ENCODE assay signal across 4 cellular contexts in the genomic region with DNA sequence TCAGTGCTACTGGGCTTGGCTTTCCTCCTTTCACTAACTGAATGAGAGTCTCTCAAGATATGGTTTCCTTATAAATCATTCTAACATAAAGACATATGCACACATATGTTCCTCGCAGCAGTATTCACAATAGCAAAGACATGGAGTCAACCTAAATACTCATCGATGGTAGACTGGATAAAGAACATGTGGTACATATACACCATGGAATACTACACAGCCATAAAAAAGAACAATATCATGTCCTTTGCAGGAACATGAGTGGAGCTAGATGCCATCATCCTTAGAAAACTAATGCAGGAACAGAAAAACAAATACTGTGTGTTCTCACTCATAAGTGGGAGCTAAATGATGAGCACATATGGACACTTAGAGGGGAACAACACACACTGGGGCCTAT.
TF ChIP-seq lines count a peak whose summit lies in the region.

No MANE protein-coding gene starts in this region.

TF ChIP-seq in SK-N-SH treated with all-trans-retinoic acid at 6 μM for 48 hours, 23 proteins besides CTCF, POLR2A, EP300 and RAD21:
- TF ChIP-seq, protein P1, sequence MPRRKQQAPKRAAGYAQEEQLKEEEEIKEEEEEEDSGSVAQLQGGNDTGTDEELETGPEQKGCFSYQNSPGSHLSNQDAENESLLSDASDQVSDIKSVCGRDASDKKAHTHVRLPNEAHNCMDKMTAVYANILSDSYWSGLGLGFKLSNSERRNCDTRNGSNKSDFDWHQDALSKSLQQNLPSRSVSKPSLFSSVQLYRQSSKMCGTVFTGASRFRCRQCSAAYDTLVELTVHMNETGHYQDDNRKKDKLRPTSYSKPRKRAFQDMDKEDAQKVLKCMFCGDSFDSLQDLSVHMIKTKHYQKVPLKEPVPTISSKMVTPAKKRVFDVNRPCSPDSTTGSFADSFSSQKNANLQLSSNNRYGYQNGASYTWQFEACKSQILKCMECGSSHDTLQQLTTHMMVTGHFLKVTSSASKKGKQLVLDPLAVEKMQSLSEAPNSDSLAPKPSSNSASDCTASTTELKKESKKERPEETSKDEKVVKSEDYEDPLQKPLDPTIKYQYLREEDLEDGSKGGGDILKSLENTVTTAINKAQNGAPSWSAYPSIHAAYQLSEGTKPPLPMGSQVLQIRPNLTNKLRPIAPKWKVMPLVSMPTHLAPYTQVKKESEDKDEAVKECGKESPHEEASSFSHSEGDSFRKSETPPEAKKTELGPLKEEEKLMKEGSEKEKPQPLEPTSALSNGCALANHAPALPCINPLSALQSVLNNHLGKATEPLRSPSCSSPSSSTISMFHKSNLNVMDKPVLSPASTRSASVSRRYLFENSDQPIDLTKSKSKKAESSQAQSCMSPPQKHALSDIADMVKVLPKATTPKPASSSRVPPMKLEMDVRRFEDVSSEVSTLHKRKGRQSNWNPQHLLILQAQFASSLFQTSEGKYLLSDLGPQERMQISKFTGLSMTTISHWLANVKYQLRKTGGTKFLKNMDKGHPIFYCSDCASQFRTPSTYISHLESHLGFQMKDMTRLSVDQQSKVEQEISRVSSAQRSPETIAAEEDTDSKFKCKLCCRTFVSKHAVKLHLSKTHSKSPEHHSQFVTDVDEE (CRISPR knock-in tag; IDR thresholded peaks at IDR 0.05): no peak
- peak; percentile 53; the same call in 1 of the 2 replicates for TF ChIP-seq ZNF8 (CRISPR knock-in tag; IDR thresholded peaks at IDR 0.05)

TF ChIP-seq in SK-N-SH, 30 proteins besides CTCF, POLR2A, EP300 and RAD21 (continued from another document):
- TF ChIP-seq, protein P2, sequence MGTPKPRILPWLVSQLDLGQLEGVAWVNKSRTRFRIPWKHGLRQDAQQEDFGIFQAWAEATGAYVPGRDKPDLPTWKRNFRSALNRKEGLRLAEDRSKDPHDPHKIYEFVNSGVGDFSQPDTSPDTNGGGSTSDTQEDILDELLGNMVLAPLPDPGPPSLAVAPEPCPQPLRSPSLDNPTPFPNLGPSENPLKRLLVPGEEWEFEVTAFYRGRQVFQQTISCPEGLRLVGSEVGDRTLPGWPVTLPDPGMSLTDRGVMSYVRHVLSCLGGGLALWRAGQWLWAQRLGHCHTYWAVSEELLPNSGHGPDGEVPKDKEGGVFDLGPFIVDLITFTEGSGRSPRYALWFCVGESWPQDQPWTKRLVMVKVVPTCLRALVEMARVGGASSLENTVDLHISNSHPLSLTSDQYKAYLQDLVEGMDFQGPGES (IDR thresholded peaks at IDR 0.05; ENCODE audit: low read depth, low read length): no peak
- TF ChIP-seq, protein P3, sequence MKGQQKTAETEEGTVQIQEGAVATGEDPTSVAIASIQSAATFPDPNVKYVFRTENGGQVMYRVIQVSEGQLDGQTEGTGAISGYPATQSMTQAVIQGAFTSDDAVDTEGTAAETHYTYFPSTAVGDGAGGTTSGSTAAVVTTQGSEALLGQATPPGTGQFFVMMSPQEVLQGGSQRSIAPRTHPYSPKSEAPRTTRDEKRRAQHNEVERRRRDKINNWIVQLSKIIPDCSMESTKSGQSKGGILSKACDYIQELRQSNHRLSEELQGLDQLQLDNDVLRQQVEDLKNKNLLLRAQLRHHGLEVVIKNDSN (IDR thresholded peaks at IDR 0.05; ENCODE audit: borderline replicate concordance, low read depth): no peak
- TF ChIP-seq CHD2 (IDR thresholded peaks at IDR 0.05; ENCODE audit: low read length, partially characterized antibody): no peak
- no peak for TF ChIP-seq RFX5 (IDR thresholded peaks at IDR 0.05; ENCODE audit: low read length)
- no peak for TF ChIP-seq MXI1 (IDR thresholded peaks at IDR 0.05; ENCODE audit: low read depth, low read length)
- TF ChIP-seq SIN3A (IDR thresholded peaks at IDR 0.05; ENCODE audit: borderline replicate concordance, low read depth, low read length): no peak
- no peak for TF ChIP-seq FOXM1 (IDR thresholded peaks at IDR 0.05; ENCODE audit: low read depth)
- no peak for TF ChIP-seq ELF1 (IDR thresholded peaks at IDR 0.05)
- TF ChIP-seq, protein P4, sequence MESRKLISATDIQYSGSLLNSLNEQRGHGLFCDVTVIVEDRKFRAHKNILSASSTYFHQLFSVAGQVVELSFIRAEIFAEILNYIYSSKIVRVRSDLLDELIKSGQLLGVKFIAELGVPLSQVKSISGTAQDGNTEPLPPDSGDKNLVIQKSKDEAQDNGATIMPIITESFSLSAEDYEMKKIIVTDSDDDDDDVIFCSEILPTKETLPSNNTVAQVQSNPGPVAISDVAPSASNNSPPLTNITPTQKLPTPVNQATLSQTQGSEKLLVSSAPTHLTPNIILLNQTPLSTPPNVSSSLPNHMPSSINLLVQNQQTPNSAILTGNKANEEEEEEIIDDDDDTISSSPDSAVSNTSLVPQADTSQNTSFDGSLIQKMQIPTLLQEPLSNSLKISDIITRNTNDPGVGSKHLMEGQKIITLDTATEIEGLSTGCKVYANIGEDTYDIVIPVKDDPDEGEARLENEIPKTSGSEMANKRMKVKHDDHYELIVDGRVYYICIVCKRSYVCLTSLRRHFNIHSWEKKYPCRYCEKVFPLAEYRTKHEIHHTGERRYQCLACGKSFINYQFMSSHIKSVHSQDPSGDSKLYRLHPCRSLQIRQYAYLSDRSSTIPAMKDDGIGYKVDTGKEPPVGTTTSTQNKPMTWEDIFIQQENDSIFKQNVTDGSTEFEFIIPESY (IDR thresholded peaks at IDR 0.05; ENCODE audit: borderline replicate concordance, low read depth): no peak
- no peak for TF ChIP-seq SMC3 (IDR thresholded peaks at IDR 0.05; ENCODE audit: low read depth, low read length)
- TF ChIP-seq MEF2A (IDR thresholded peaks at IDR 0.05; ENCODE audit: borderline replicate concordance, low read depth): no peak
- no peak for TF ChIP-seq GATA2 (CRISPR knock-in tag; IDR thresholded peaks at IDR 0.05)
- no peak for TF ChIP-seq TAF1 (IDR thresholded peaks at IDR 0.05; ENCODE audit: borderline replicate concordance, low read depth, low read length)
- TF ChIP-seq FOSL2 (IDR thresholded peaks at IDR 0.05; ENCODE audit: borderline replicate concordance, low read depth): no peak
- no peak for TF ChIP-seq GABPA (IDR thresholded peaks at IDR 0.05; ENCODE audit: low read depth)

TF ChIP-seq in HEK293, 187 proteins besides CTCF, POLR2A, EP300 and RAD21:
- TF ChIP-seq, protein P5, sequence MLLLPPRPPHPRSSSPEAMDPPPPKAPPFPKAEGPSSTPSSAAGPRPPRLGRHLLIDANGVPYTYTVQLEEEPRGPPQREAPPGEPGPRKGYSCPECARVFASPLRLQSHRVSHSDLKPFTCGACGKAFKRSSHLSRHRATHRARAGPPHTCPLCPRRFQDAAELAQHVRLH (tag by site-specific recombination; IDR thresholded peaks at IDR 0.05): 0 out of 2 replicates have a peak, but pooled peaks have one; percentile 58
- TF ChIP-seq ZNF146 (tag by site-specific recombination; IDR thresholded peaks at IDR 0.05): peak; percentile 67
- no peak for TF ChIP-seq KLF8 (tag by site-specific recombination; IDR thresholded peaks at IDR 0.05)

TF ChIP-seq in K562, 482 proteins besides CTCF, POLR2A, EP300 and RAD21 (continued from another document):
- TF ChIP-seq, protein P6, sequence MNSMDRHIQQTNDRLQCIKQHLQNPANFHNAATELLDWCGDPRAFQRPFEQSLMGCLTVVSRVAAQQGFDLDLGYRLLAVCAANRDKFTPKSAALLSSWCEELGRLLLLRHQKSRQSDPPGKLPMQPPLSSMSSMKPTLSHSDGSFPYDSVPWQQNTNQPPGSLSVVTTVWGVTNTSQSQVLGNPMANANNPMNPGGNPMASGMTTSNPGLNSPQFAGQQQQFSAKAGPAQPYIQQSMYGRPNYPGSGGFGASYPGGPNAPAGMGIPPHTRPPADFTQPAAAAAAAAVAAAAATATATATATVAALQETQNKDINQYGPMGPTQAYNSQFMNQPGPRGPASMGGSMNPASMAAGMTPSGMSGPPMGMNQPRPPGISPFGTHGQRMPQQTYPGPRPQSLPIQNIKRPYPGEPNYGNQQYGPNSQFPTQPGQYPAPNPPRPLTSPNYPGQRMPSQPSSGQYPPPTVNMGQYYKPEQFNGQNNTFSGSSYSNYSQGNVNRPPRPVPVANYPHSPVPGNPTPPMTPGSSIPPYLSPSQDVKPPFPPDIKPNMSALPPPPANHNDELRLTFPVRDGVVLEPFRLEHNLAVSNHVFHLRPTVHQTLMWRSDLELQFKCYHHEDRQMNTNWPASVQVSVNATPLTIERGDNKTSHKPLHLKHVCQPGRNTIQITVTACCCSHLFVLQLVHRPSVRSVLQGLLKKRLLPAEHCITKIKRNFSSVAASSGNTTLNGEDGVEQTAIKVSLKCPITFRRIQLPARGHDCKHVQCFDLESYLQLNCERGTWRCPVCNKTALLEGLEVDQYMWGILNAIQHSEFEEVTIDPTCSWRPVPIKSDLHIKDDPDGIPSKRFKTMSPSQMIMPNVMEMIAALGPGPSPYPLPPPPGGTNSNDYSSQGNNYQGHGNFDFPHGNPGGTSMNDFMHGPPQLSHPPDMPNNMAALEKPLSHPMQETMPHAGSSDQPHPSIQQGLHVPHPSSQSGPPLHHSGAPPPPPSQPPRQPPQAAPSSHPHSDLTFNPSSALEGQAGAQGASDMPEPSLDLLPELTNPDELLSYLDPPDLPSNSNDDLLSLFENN (IDR thresholded peaks at IDR 0.05; ENCODE audit: low read depth in 2 of 2, low read length in 2 of 2): no peak
- peak; percentile 63 for TF ChIP-seq ZNF146 (CRISPR knock-in tag; IDR thresholded peaks at IDR 0.05; ENCODE audit: unreplicated experiment)
